ENCODE assay signal across 9 cellular contexts in the genomic region with DNA sequence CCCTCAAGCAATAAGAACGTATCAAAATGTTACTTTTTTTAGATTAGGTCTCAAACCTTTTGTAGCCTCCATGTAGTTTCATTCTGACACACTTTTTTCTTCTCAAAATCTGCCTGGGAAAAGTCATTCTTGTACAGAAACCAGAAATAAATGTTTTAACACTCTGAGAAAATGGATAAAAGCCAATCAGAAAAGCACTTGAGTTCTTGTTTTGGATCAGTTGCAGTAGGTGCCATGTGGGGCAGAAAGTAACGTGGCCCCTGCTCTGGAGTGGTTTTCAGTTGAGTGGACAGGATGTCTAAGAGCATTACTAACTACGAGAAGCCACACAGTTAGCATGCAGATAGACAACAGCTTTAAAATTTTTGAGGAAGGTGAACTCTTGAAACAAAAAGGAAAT. TPM values are rescaled to one million over a fixed set of nuclear protein-coding genes. Genes with fewer than 3 reads are reported as not detected.
DNase-seq lines count a peak whose midpoint lies in the region; ATAC-seq and TF ChIP-seq lines count a peak whose summit lies in the region.
"Had no signal": no experiment of that assay in that cellular context is flagged by ENCODE, and none has a peak within 500 bp of the region (broad histone marks: within the 10 kb centered on the region; RNA-seq: fewer than 3 reads in every experiment).

No MANE protein-coding gene starts in this region.

- H3K79me2 ChIP-seq in OCI-LY3 (ENCODE audit: low read length), result peaks cover 23% of the 10 kb centered on the region; the same call in 1 of the 2 replicates
- no peaks in the 10 kb centered on the region for H3K79me2 ChIP-seq in SK-N-SH (ENCODE audit: insufficient read depth)

- H3K4me1 ChIP-seq in OCI-LY3 (ENCODE audit: low read length) (peaks cover 51% of the 10 kb centered on the region), neutrophil (ENCODE audit: control insufficient read depth in 1 of 2, insufficient read depth in 1 of 2, low read depth in 1 of 2, low read length in 1 of 2) (peaks cover 46 to 48% of the 10 kb centered on the region in 2 experiments), SK-N-SH (ENCODE audit: control insufficient read depth in 1 of 2, insufficient read depth in 2 of 2, low read depth in 1 of 2, low read length in 1 of 2) (peaks cover under 1 to 3% of the 10 kb centered on the region in 2 experiments; a peak in 2 of 4 replicates)

- peaks cover 3% of the 10 kb centered on the region for H3F3A ChIP-seq in SK-N-SH (replicated peaks; ENCODE audit: insufficient read depth)

- ATAC-seq in HG02588 (IDR thresholded peaks at IDR 0.05; ENCODE audit: unreplicated experiment), result peak; percentile 92

- H3K9ac ChIP-seq in OCI-LY3 (ENCODE audit: low read length) (no peak overlapping the region), SK-N-SH (no peak overlapping the region)

- TF ChIP-seq RAD21 in SK-N-SH (IDR thresholded peaks at IDR 0.05; ENCODE audit: low read length), result no peak

- TF ChIP-seq CTCF in OCI-LY3 (IDR thresholded peaks at IDR 0.05; ENCODE audit: low read depth, low read length) (no peak), neutrophil (IDR thresholded peaks at IDR 0.05) (no peak), SK-N-SH (IDR thresholded peaks at IDR 0.05) (no peak)

- peak overlapping the region; percentile 10; the same call in 1 of the 2 replicates for H3K4me3 ChIP-seq in OCI-LY3 (ENCODE audit: low read length)
- no peak overlapping the region for H3K4me3 ChIP-seq in neutrophil (ENCODE audit: low read depth in 1 of 2, low read length in 1 of 2)
- H3K4me3 ChIP-seq in SK-N-SH (ENCODE audit: low read depth in 2 of 2, low read length in 1 of 2), result no peak overlapping the region

- H3K4me2 ChIP-seq in OCI-LY3 (ENCODE audit: low read length) (peak overlapping the region; percentile 58), SK-N-SH (no peak overlapping the region)

- CTCF ChIA-PET in SK-N-SH (lab: Yijun Ruan, JAX), result interaction anchor here (1.0 to 2.4 kb wide), 4 partner anchors 12 to 56 kb away, joined by 3 to 8 read pairs (median 4); no protein-coding TSS in a partner anchor

- H2AFZ ChIP-seq in OCI-LY3 (ENCODE audit: low read depth, low read length) (no peak overlapping the region), SK-N-SH (ENCODE audit: low read depth) (no peak overlapping the region)

- H3K27ac ChIP-seq in OCI-LY3 (ENCODE audit: low read length) (peak overlapping the region; percentile 57), neutrophil (peak overlapping the region; percentile 50), SK-N-SH (ENCODE audit: low read depth in 2 of 2, low read length in 1 of 2) (no peak overlapping the region)
- H3K27ac ChIP-seq: 22Rv1 had no signal

- no peak for TF ChIP-seq EP300 in SK-N-SH (IDR thresholded peaks at IDR 0.05; ENCODE audit: borderline replicate concordance in 1 of 2, low read depth in 1 of 2, low read length in 1 of 2)

- WGBS in SK-N-SH (ENCODE audit: low lambda C conversion rate), result 85% methylated on average over 3 of the region's 3 CpGs

- POLR2A ChIA-PET in SK-N-SH (lab: Yijun Ruan, JAX), result no interaction called here

- no peaks in the 10 kb centered on the region for H3K27me3 ChIP-seq in OCI-LY3 (ENCODE audit: low read depth, low read length)
- H3K27me3 ChIP-seq in neutrophil, result no peaks in the 10 kb centered on the region
- no peaks in the 10 kb centered on the region for H3K27me3 ChIP-seq in SK-N-SH (ENCODE audit: insufficient read depth)

- H3K9me2 ChIP-seq in SK-N-SH, result no peaks in the 10 kb centered on the region

- H3K9me3 ChIP-seq in OCI-LY3 (ENCODE audit: insufficient read depth, low read length), result no peaks in the 10 kb centered on the region
- no peaks in the 10 kb centered on the region for H3K9me3 ChIP-seq in neutrophil
- no peaks in the 10 kb centered on the region for H3K9me3 ChIP-seq in SK-N-SH

- H3K36me3 ChIP-seq in OCI-LY3 (replicated peaks; ENCODE audit: low read depth, low read length) (peaks cover 16% of the 10 kb centered on the region), neutrophil (no peaks in the 10 kb centered on the region), SK-N-SH (replicated peaks in 1 of 2; ENCODE audit: control insufficient read depth in 1 of 2, insufficient read depth in 2 of 2, low read length in 1 of 2) (peaks cover 0 to 8% of the 10 kb centered on the region in 2 experiments)

- DNase-seq in DMS 273 (lab: John Stamatoyannopoulos, UW; ENCODE audit: unreplicated experiment), result peak; percentile 43
- DNase-seq in DMS 273 treated with DMSO at 0.1 percent for 48 hours (lab: John Stamatoyannopoulos, UW), result no peak
- DNase-seq in dermis blood vessel endothelial cell, result no peak
- DNase-seq in SK-N-SH, result no peak
- no peak for DNase-seq in HuH-7.5 (ENCODE audit: low spot score)

- H4K20me1 ChIP-seq in OCI-LY3 (ENCODE audit: insufficient read depth, low read length) (peaks cover 35% of the 10 kb centered on the region; the same call in 1 of the 2 replicates), SK-N-SH (ENCODE audit: insufficient read depth) (peaks cover under 1% of the 10 kb centered on the region; the same call in 1 of the 2 replicates)

TF ChIP-seq in SK-N-SH, 30 proteins besides CTCF, POLR2A, EP300 and RAD21:
- TF ChIP-seq REST (IDR thresholded peaks at IDR 0.05; ENCODE audit: low read depth, low read length), result no peak

RNA-seq across cellular contexts. Expression of gene GPR183, which starts 19.1 kb away (rescaled TPM):
- 0.09 and 0.34 TPM in 2 replicates for total RNA-seq in dermis blood vessel endothelial cell
- polyA plus RNA-seq in SK-N-SH (2012; rRNA removed), result 0.07 and 0.10 TPM in 2 replicates
- polyA plus RNA-seq in SK-N-SH (2012; cell fraction: cytosol; rRNA removed), result 0.03 and 0.24 TPM in 2 replicates
- 0.10 TPM in 1 of 2 replicates, not detected in the other for polyA plus RNA-seq in SK-N-SH (2012; cell fraction: nucleus; rRNA removed)

RNA-seq across cellular contexts. Expression of gene GPR18, which starts 29.9 kb away (rescaled TPM):
- total RNA-seq in dermis blood vessel endothelial cell, result not detected in 2 replicates
- not detected in 2 replicates for polyA plus RNA-seq in SK-N-SH (2012; rRNA removed)
- not detected in 2 replicates for polyA plus RNA-seq in SK-N-SH (2012; cell fraction: cytosol; rRNA removed)
- not detected in 2 replicates for polyA plus RNA-seq in SK-N-SH (2012; cell fraction: nucleus; rRNA removed)

Comparison
In these comparisons a context has a peak if more than half of its experiments do, and no peak if none do; other contexts are left out.
1. H3K27ac ChIP-seq: peak in OCI-LY3 (single experiment) and neutrophil (single experiment); none in SK-N-SH (0 of 2).